8 cellular contexts compared by ENCODE assay signal in the genomic region with DNA sequence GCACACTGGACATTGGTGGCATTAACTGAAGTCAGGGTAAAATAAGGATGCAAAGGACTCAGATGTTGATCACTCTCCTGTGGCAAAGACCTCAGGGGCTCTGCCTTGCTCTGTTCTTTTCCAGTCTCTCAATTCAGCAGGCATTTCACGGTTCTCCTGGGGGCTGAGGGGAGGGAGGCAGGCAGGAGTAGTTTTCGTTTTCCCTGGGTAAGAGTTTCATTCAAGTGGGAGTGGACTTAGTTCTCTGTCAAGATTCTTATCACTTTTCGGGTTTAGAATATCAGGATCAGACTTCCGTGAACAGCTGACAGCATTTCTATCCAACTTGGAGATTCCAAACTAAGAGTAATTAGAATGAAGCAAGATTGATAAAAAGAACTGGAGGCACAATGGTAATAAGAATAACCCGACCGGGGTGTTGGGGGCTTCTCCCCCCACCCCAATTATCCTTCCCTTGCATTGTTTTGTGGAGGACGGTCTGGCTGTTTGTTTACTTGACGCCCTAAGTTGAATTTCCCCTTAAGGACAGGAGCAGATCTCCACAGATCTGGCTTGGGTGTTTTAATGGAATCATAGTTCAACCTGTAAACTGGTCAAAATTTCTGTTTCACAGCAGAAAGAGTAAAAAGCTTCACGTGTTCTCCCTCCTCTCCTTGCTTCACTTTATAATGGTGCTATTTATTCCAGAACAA. TPM values are rescaled to one million over a fixed set of nuclear protein-coding genes. Genes with fewer than 3 reads are reported as not detected.
DNase-seq lines count a peak whose midpoint lies in the region; ATAC-seq, FAIRE-seq and TF ChIP-seq lines count a peak whose summit lies in the region.

No MANE protein-coding gene starts in this region.

- peak overlapping the region; percentile 72 to 81 (median 79) for H3K4me3 Mint-ChIP-seq in nephron

- peak overlapping the region; percentile 69 to 86 (median 81); a peak in 15 of 20 replicates for H3K4me3 ChIP-seq in BLaER1 treated with 17β-estradiol and CSF1 and Interleukin-3, amounts not matched to agents 10 nM and 100 nM
- peak overlapping the region; percentile 71 for H3K4me3 ChIP-seq in HUES48 (ENCODE audit: low read depth, low read length)
- no peak overlapping the region for H3K4me3 ChIP-seq in bronchial epithelial cell (ENCODE audit: low read depth, low read length)

- peak overlapping the region in 3 of 11 experiments; percentile 67 to 99 (median 97); a peak in 4 of 22 replicates for H3K27ac ChIP-seq in BLaER1 treated with 17β-estradiol and CSF1 and Interleukin-3, amounts not matched to agents 10 nM and 100 nM
- H3K27ac ChIP-seq in HUES48 (ENCODE audit: low read depth, low read length), result peak overlapping the region; percentile 73

- H3K27ac Mint-ChIP-seq in nephron, result peak overlapping the region in 1 of 3 experiments; percentile 35

- peak; percentile 13 for DNase-seq in bronchial epithelial cell (ENCODE audit: low read depth)
- no peak for DNase-seq in HuH-7.5 (ENCODE audit: low spot score)

- H3K4me1 ChIP-seq in BLaER1 treated with 17β-estradiol and CSF1 and Interleukin-3, amounts not matched to agents 10 nM and 100 nM, result peaks cover 18 to 33% (median 30%) of the 10 kb centered on the region in 10 experiments
- H3K4me1 ChIP-seq in HUES48 (ENCODE audit: control insufficient read depth, insufficient read depth, low read length), result peaks cover 30% of the 10 kb centered on the region

- H3K9ac ChIP-seq in BLaER1 treated with 17β-estradiol and CSF1 and Interleukin-3, amounts not matched to agents 10 nM and 100 nM, result peak overlapping the region in 4 of 11 experiments; percentile 94 to 100 (median 98); a peak in 9 of 22 replicates
- H3K9ac ChIP-seq in HUES48 (ENCODE audit: low read depth, low read length), result no peak overlapping the region

- TF ChIP-seq CTCF in bronchial epithelial cell (IDR thresholded peaks at IDR 0.05; ENCODE audit: insufficient read depth, low read length, severe bottlenecking), result no peak
- no peak for TF ChIP-seq CTCF in nephron (IDR thresholded peaks at IDR 0.05; ENCODE audit: unreplicated experiment in 3 of 3)

- H3K4me1 Mint-ChIP-seq in nephron, result peaks cover 37% of the 10 kb centered on the region

- peaks cover 0 to 5% (median 0%) of the 10 kb centered on the region in 11 experiments; a peak in 3 of 22 replicates for H3K36me3 ChIP-seq in BLaER1 treated with 17β-estradiol and CSF1 and Interleukin-3, amounts not matched to agents 10 nM and 100 nM
- no peaks in the 10 kb centered on the region for H3K36me3 ChIP-seq in HUES48 (ENCODE audit: control insufficient read depth, insufficient read depth, low read length)
- no peaks in the 10 kb centered on the region for H3K36me3 ChIP-seq in bronchial epithelial cell (ENCODE audit: control insufficient read depth, insufficient read depth, low read length)

- no peaks in the 10 kb centered on the region for H3K9me3 Mint-ChIP-seq in nephron

- H3K9me3 ChIP-seq in BLaER1 treated with 17β-estradiol and CSF1 and Interleukin-3, amounts not matched to agents 10 nM and 100 nM (replicated peaks in 1 of 11), result 0 out of 22 replicates have a peak, but pooled peaks cover 0 to 4% (median 0%) of the 10 kb centered on the region in 11 experiments
- H3K9me3 ChIP-seq in HUES48 (ENCODE audit: control insufficient read depth, insufficient read depth, low read length), result no peaks in the 10 kb centered on the region

- ATAC-seq in GM21723 (IDR thresholded peaks at IDR 0.05; ENCODE audit: unreplicated experiment) (no peak), GM18858 (IDR thresholded peaks at IDR 0.05; ENCODE audit: unreplicated experiment) (no peak), GM19395 (IDR thresholded peaks at IDR 0.05; ENCODE audit: unreplicated experiment) (no peak)

- H4K20me1 ChIP-seq in BLaER1 treated with 17β-estradiol and CSF1 and Interleukin-3, amounts not matched to agents 10 nM and 100 nM, result peaks cover 0 to 38% (median 28%) of the 10 kb centered on the region in 11 experiments; a peak in 20 of 22 replicates

- FAIRE-seq in bronchial epithelial cell (lab: Jason Lieb, UNC), result no peak

- peaks cover 95% of the 10 kb centered on the region for H3K27me3 Mint-ChIP-seq in nephron (ENCODE audit: low read depth)

- peak overlapping the region; percentile 93 to 100 (median 99); a peak in 18 of 22 replicates for H3K4me2 ChIP-seq in BLaER1 treated with 17β-estradiol and CSF1 and Interleukin-3, amounts not matched to agents 10 nM and 100 nM

- no peaks in the 10 kb centered on the region for H3K36me3 Mint-ChIP-seq in nephron (ENCODE audit: low read depth)

- H3K27me3 ChIP-seq in BLaER1 treated with 17β-estradiol and CSF1 and Interleukin-3, amounts not matched to agents 10 nM and 100 nM, result peaks cover 43 to 73% (median 56%) of the 10 kb centered on the region in 11 experiments
- H3K27me3 ChIP-seq in HUES48 (ENCODE audit: control insufficient read depth, insufficient read depth, low read length) (peaks cover 70% of the 10 kb centered on the region), bronchial epithelial cell (ENCODE audit: control insufficient read depth, insufficient read depth, low read length) (peaks cover 6% of the 10 kb centered on the region)

RNA-seq across cellular contexts. Expression of a gene that starts 2.4 kb away (rescaled TPM):
- 19.2 and 31.7 TPM in 2 replicates for total RNA-seq in bronchial epithelial cell
